In genomic region chr3:99878005-99878404, GRCh38 we compare ENCODE assay signal across 8 cellular contexts.
A peak's percentile ranks its signal among the peaks of the same experiment; 100 is the strongest.
DNase-seq lines count a peak whose midpoint lies in the region; ATAC-seq, FAIRE-seq and TF ChIP-seq lines count a peak whose summit lies in the region.

No MANE protein-coding gene starts in this region.

- FAIRE-seq in astrocyte (lab: Jason Lieb, UNC) = peak; percentile 87

- no peaks in the 10 kb centered on the region for H3K27me3 Mint-ChIP-seq in astrocyte (ENCODE audit: low read depth, unreplicated experiment)

- ATAC-seq in GM18508 (IDR thresholded peaks at IDR 0.05; ENCODE audit: insufficient read depth, unreplicated experiment) = peak; percentile 63
- peak; percentile 45 for ATAC-seq in HG03060 (IDR thresholded peaks at IDR 0.05; ENCODE audit: low read depth, unreplicated experiment)

- peaks cover 14% of the 10 kb centered on the region for H3K4me1 Mint-ChIP-seq in astrocyte (ENCODE audit: low read depth, unreplicated experiment)

- DNase-seq in astrocyte (ENCODE audit: low read depth) (peak; percentile 94), NCI-H1105 treated with DMSO at 0.1 percent for 48 hours (lab: John Stamatoyannopoulos, UW) (no peak), Ammon's horn (ENCODE audit: low spot score) (no peak), NCI-H128 (lab: John Stamatoyannopoulos, UW; ENCODE audit: unreplicated experiment) (no peak), GOT3 (lab: John Stamatoyannopoulos, UW) (no peak)

- peak overlapping the region; percentile 97 for H3K27ac Mint-ChIP-seq in astrocyte (ENCODE audit: unreplicated experiment)

- H3K36me3 ChIP-seq in astrocyte (ENCODE audit: insufficient read depth, low read length) = no peaks in the 10 kb centered on the region
- no peaks in the 10 kb centered on the region for H3K36me3 ChIP-seq in rectal smooth muscle tissue (ENCODE audit: control insufficient read depth, insufficient read depth, low read length)

- no peak overlapping the region for H2AFZ ChIP-seq in astrocyte (ENCODE audit: low read depth, low read length)

- H3K4me1 ChIP-seq in astrocyte (ENCODE audit: insufficient read depth, low read length) (peaks cover 13% of the 10 kb centered on the region), rectal smooth muscle tissue (ENCODE audit: control insufficient read depth, insufficient read depth, low read length) (peaks cover 7% of the 10 kb centered on the region)

- H3K4me3 ChIP-seq in astrocyte (ENCODE audit: insufficient read depth, low read depth, low read length) = no peak overlapping the region
- H3K4me3 ChIP-seq in rectal smooth muscle tissue (ENCODE audit: low read length) = no peak overlapping the region

- H3K9ac ChIP-seq in astrocyte (ENCODE audit: low read length) (peak overlapping the region; percentile 98), rectal smooth muscle tissue (ENCODE audit: low read length) (no peak overlapping the region)

- no peaks in the 10 kb centered on the region for H3K9me3 Mint-ChIP-seq in astrocyte (ENCODE audit: unreplicated experiment)

- H4K20me1 ChIP-seq in astrocyte (ENCODE audit: insufficient read depth, low read length) = peaks cover 4% of the 10 kb centered on the region

- H3K27ac ChIP-seq in astrocyte (ENCODE audit: low read depth, low read length) (peak overlapping the region; percentile 94), rectal smooth muscle tissue (ENCODE audit: low read depth, low read length) (peak overlapping the region; percentile 54)

- H3K4me3 Mint-ChIP-seq in astrocyte (ENCODE audit: unreplicated experiment) = peak overlapping the region; percentile 84

- TF ChIP-seq CTCF in astrocyte (IDR thresholded peaks at IDR 0.05; ENCODE audit: insufficient read depth, low read depth, low read length) = no peak

- H3K36me3 Mint-ChIP-seq in astrocyte (ENCODE audit: low read depth, unreplicated experiment) = peaks cover 11% of the 10 kb centered on the region

- H3K9me3 ChIP-seq in astrocyte (ENCODE audit: insufficient read depth, low read depth, low read length) = no peaks in the 10 kb centered on the region

- peaks cover 29% of the 10 kb centered on the region for H3K79me2 ChIP-seq in astrocyte (ENCODE audit: insufficient read depth, low read length)

- H3K4me2 ChIP-seq in astrocyte (ENCODE audit: low read length) = peak overlapping the region; percentile 83

- H3K27me3 ChIP-seq in astrocyte (ENCODE audit: insufficient read depth, low read length) (no peaks in the 10 kb centered on the region), rectal smooth muscle tissue (ENCODE audit: control insufficient read depth, insufficient read depth, low read length) (no peaks in the 10 kb centered on the region)
